In genomic region chr16:67258160-67258835, GRCh38 we compare ENCODE assay signal across 1 cellular context.
TF ChIP-seq lines count a peak whose summit lies in the region.

No MANE protein-coding gene starts in this region.

TF ChIP-seq in H1, 55 proteins besides CTCF, POLR2A, EP300 and RAD21:
- TF ChIP-seq KDM5A (IDR thresholded peaks at IDR 0.05; ENCODE audit: low read length) = no peak
- TF ChIP-seq JUND (IDR thresholded peaks at IDR 0.05; ENCODE audit: low read length) = no peak
- TF ChIP-seq CBX8 (IDR thresholded peaks at IDR 0.05; ENCODE audit: borderline replicate concordance, low read depth, low read length) = no peak
- TF ChIP-seq SUZ12 (IDR thresholded peaks at IDR 0.05; ENCODE audit: low read length) = no peak
- no peak for TF ChIP-seq ASH2L (IDR thresholded peaks at IDR 0.05; ENCODE audit: low read length)
- no peak for TF ChIP-seq HDAC2 (IDR thresholded peaks at IDR 0.05; ENCODE audit: borderline replicate concordance in 1 of 2, low read depth in 2 of 2, low read length in 2 of 2)
- no peak for TF ChIP-seq TEAD4 (IDR thresholded peaks at IDR 0.05; ENCODE audit: low read depth, low read length)
- TF ChIP-seq USF2 (IDR thresholded peaks at IDR 0.05; ENCODE audit: low read length) = no peak
